Comparison of ENCODE assay signal across 43 cellular contexts in the genomic region with DNA sequence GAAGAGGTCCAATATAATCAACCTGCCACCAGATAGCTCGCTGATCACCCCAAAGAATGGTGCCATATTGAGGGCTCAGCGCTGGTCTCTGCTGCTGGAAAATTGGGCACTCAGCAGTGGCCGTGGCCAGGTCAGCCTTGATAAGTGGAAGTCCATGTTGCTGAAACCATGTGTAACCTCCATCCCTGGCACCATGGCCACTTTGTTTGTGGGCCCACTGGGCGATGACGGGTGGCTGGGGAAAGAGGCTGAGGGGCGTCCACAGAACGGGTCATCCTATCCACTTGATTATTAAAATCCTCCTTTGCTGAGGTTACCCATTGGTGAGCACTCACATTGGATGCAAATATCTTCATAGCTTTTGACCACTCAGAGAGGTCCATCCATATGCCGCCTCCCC. TPM values are rescaled to one million over a fixed set of nuclear protein-coding genes. Genes with fewer than 3 reads are reported as not detected.
"Had no signal": no experiment of that assay in that cellular context is flagged by ENCODE, and none has a peak within 500 bp of the region (broad histone marks: within the 10 kb centered on the region; RNA-seq: fewer than 3 reads in every experiment).

No MANE protein-coding gene starts in this region.

- H3K27ac ChIP-seq: adrenal gland, ascending aorta, body of pancreas, brain microvascular endothelial cell, breast epithelium, cardiac muscle cell had no signal

- H3K4me3 Mint-ChIP-seq: activated naive CD4-positive, alpha-beta T cell treated with anti-CD3 and anti-CD28 coated beads for 36 hours; activated naive CD4-positive, alpha-beta T cell treated with anti-CD3 and anti-CD28 coated beads, Interleukin-2, amount 10 ng/mL, durations not matched to agents 7 days and 5 days; activated naive CD4-positive, alpha-beta T cell treated with anti-CD3 and anti-CD28 coated beads, Interleukin-2, amount 50 U/mL, for 24 hours; activated naive CD8-positive, alpha-beta T cell; activated naive CD8-positive, alpha-beta T cell treated with anti-CD3 and anti-CD28 coated beads for 36 hours; activated naive CD8-positive, alpha-beta T cell treated with anti-CD3 and anti-CD28 coated beads, Interleukin-2, amount 10 ng/mL, durations not matched to agents 7 days and 5 days; activated naive CD8-positive, alpha-beta T cell treated with anti-CD3 and anti-CD28 coated beads, Interleukin-2, amount 50 U/mL, for 24 hours; activated T-cell treated with anti-CD3 and anti-CD28 coated beads, Interleukin-2, amount 50 U/mL, for 24 hours; activated T-cell treated with anti-CD3 and anti-CD28 coated beads, Interleukin-2, amount 50 U/mL, for 4 hours; activated T-cell treated with anti-CD3 and anti-CD28 coated beads, Interleukin-2, amount 50 U/mL, for 72 hours; activated T-helper 1 cell treated with anti-CD3 and anti-CD28 coated beads, Interleukin-12 subunit alpha, Interleukin-12 subunit beta, Interleukin-2, Interleukin-4 antibody, amounts not matched to agents 30 ng/mL and 10 ng/mL and 1 ng/mL, durations not matched to agents 14 hours and 24 hours and 36 hours; activated T-helper 17 cell treated with anti-CD3 and anti-CD28 coated beads, Interleukin-2, amount 50 U/mL, for 72 hours; brain; central memory CD8-positive, alpha-beta T cell had no signal

- H3K4me1 Mint-ChIP-seq: brain had no signal

- H3K27me3 ChIP-seq: adrenal gland, ascending aorta, body of pancreas, brain microvascular endothelial cell, breast epithelium, cardiac muscle cell had no signal

- H3K4me3 ChIP-seq: adrenal gland, ascending aorta, body of pancreas, breast epithelium, cardiac muscle cell had no signal

- H3K4me1 ChIP-seq: adrenal gland, ascending aorta, body of pancreas, breast epithelium had no signal

- H3K9me3 ChIP-seq: adrenal gland, body of pancreas had no signal

- ATAC-seq: activated naive CD4-positive, alpha-beta T cell treated with anti-CD3 and anti-CD28 coated beads, Interleukin-2, amount 50 U/mL, for 72 hours; activated naive CD8-positive, alpha-beta T cell treated with anti-CD3 and anti-CD28 coated beads, Interleukin-2, amount 50 U/mL, for 24 hours; activated T-cell treated with anti-CD3 and anti-CD28 coated beads, Interleukin-2, amount 50 U/mL, for 4 hours; activated T-cell treated with anti-CD3 and anti-CD28 coated beads, Interleukin-2, amount 50 U/mL, for 72 hours; activated T-helper 17 cell treated with anti-CD3 and anti-CD28 coated beads, Interleukin-2, amount 50 U/mL, for 72 hours; body of pancreas had no signal

- H3K27me3 Mint-ChIP-seq: activated naive CD4-positive, alpha-beta T cell treated with anti-CD3 and anti-CD28 coated beads, Interleukin-2, amount 10 ng/mL, durations not matched to agents 7 days and 5 days; activated naive CD4-positive, alpha-beta T cell treated with anti-CD3 and anti-CD28 coated beads, Interleukin-2, amount 50 U/mL, for 24 hours; activated naive CD8-positive, alpha-beta T cell; activated naive CD8-positive, alpha-beta T cell treated with anti-CD3 and anti-CD28 coated beads for 36 hours; activated naive CD8-positive, alpha-beta T cell treated with anti-CD3 and anti-CD28 coated beads, Interleukin-2, amount 10 ng/mL, durations not matched to agents 7 days and 5 days; activated naive CD8-positive, alpha-beta T cell treated with anti-CD3 and anti-CD28 coated beads, Interleukin-2, amount 50 U/mL, for 24 hours; activated T-cell treated with anti-CD3 and anti-CD28 coated beads, Interleukin-2, amount 50 U/mL, for 24 hours; activated T-helper 17 cell treated with anti-CD3 and anti-CD28 coated beads, Interleukin-2, amount 50 U/mL, for 72 hours; central memory CD8-positive, alpha-beta T cell had no signal

- H3K9me3 Mint-ChIP-seq: activated naive CD4-positive, alpha-beta T cell treated with anti-CD3 and anti-CD28 coated beads for 36 hours; activated naive CD4-positive, alpha-beta T cell treated with anti-CD3 and anti-CD28 coated beads, Interleukin-2, amount 50 U/mL, for 24 hours; activated naive CD4-positive, alpha-beta T cell treated with anti-CD3 and anti-CD28 coated beads, Interleukin-2, amount 50 U/mL, for 72 hours; activated naive CD8-positive, alpha-beta T cell treated with anti-CD3 and anti-CD28 coated beads, Interleukin-2, amount 50 U/mL, for 24 hours; activated T-cell treated with anti-CD3 and anti-CD28 coated beads, Interleukin-2, amount 50 U/mL, for 4 hours; activated T-helper 1 cell treated with anti-CD3 and anti-CD28 coated beads, Interleukin-12 subunit alpha, Interleukin-12 subunit beta, Interleukin-2, Interleukin-4 antibody, amounts not matched to agents 30 ng/mL and 10 ng/mL and 1 ng/mL, durations not matched to agents 14 hours and 24 hours and 36 hours; activated T-helper 17 cell treated with anti-CD3 and anti-CD28 coated beads, Interleukin-2, amount 50 U/mL, for 72 hours; central memory CD8-positive, alpha-beta T cell had no signal

- H3K27ac Mint-ChIP-seq: activated naive CD4-positive, alpha-beta T cell treated with anti-CD3 and anti-CD28 coated beads for 36 hours; activated naive CD4-positive, alpha-beta T cell treated with anti-CD3 and anti-CD28 coated beads, Interleukin-2, amount 10 ng/mL, durations not matched to agents 7 days and 5 days; activated naive CD4-positive, alpha-beta T cell treated with anti-CD3 and anti-CD28 coated beads, Interleukin-2, amount 50 U/mL, for 24 hours; activated naive CD4-positive, alpha-beta T cell treated with anti-CD3 and anti-CD28 coated beads, Interleukin-2, amount 50 U/mL, for 72 hours; activated naive CD8-positive, alpha-beta T cell; activated naive CD8-positive, alpha-beta T cell treated with anti-CD3 and anti-CD28 coated beads for 36 hours; activated naive CD8-positive, alpha-beta T cell treated with anti-CD3 and anti-CD28 coated beads, Interleukin-2, amount 10 ng/mL, durations not matched to agents 7 days and 5 days; activated naive CD8-positive, alpha-beta T cell treated with anti-CD3 and anti-CD28 coated beads, Interleukin-2, amount 50 U/mL, for 24 hours; activated T-cell treated with anti-CD3 and anti-CD28 coated beads, Interleukin-2, amount 50 U/mL, for 24 hours; activated T-cell treated with anti-CD3 and anti-CD28 coated beads, Interleukin-2, amount 50 U/mL, for 72 hours; activated T-helper 1 cell treated with anti-CD3 and anti-CD28 coated beads, Interleukin-12 subunit alpha, Interleukin-12 subunit beta, Interleukin-2, Interleukin-4 antibody, amounts not matched to agents 30 ng/mL and 10 ng/mL and 1 ng/mL, durations not matched to agents 14 hours and 24 hours and 36 hours; activated T-helper 17 cell treated with anti-CD3 and anti-CD28 coated beads, Interleukin-2, amount 50 U/mL, for 72 hours; activated T-helper 2 cell treated with anti-CD3 and anti-CD28 coated beads, Interferon-gamma antibody, Interleukin-2, Interleukin-4, amounts not matched to agents 10 μg/mL and 5 μg/mL and 100 μg/mL, durations not matched to agents 14 hours and 24 hours and 36 hours; brain had no signal

- DNase-seq: activated effector memory CD4-positive, alpha-beta T cell treated with anti-CD3 and anti-CD28 coated beads, Interleukin-2, amount 50 U/mL, for 16 hours; activated effector memory CD4-positive, alpha-beta T cell treated with Interleukin-2 at 50 U/mL for 16 hours; activated gamma-delta T cell; activated gamma-delta T cell treated with Interleukin-2 at 50 U/mL for 16 hours; activated naive CD4-positive, alpha-beta T cell; activated naive CD4-positive, alpha-beta T cell treated with anti-CD3 and anti-CD28 coated beads for 36 hours; activated naive CD4-positive, alpha-beta T cell treated with anti-CD3 and anti-CD28 coated beads, Interleukin-2, amount 10 ng/mL, durations not matched to agents 7 days and 5 days; activated naive CD4-positive, alpha-beta T cell treated with anti-CD3 and anti-CD28 coated beads, Interleukin-2, amount 50 U/mL, for 16 hours; activated naive CD4-positive, alpha-beta T cell treated with Interleukin-2 at 50 U/mL for 16 hours; activated naive CD8-positive, alpha-beta T cell treated with anti-CD3 and anti-CD28 coated beads for 36 hours; activated naive CD8-positive, alpha-beta T cell treated with anti-CD3 and anti-CD28 coated beads, Interleukin-2, amount 10 ng/mL, durations not matched to agents 7 days and 5 days; activated naive CD8-positive, alpha-beta T cell treated with anti-CD3 and anti-CD28 coated beads, Interleukin-2, amount 50 U/mL, for 24 hours; activated T-cell treated with anti-CD3 and anti-CD28 coated beads, Interleukin-2, amount 50 U/mL, for 1 hour; activated T-cell treated with anti-CD3 and anti-CD28 coated beads, Interleukin-2, amount 50 U/mL, for 24 hours; activated T-cell treated with anti-CD3 and anti-CD28 coated beads, Interleukin-2, amount 50 U/mL, for 4 hours; activated T-cell treated with anti-CD3 and anti-CD28 coated beads, Interleukin-2, amount 50 U/mL, for 48 hours; activated T-cell treated with anti-CD3 and anti-CD28 coated beads, Interleukin-2, amount 50 U/mL, for 72 hours; adrenal gland; amniotic stem cell; amygdala; anterior cingulate cortex; aorta; body of pancreas; brain microvascular endothelial cell; caudate nucleus; central memory CD4-positive, alpha-beta T cell; cerebellar nuclear complex had no signal

- H3K36me3 ChIP-seq: adrenal gland, ascending aorta, brain microvascular endothelial cell, breast epithelium, cardiac muscle cell had no signal

RNA-seq across cellular contexts. Expression of gene F8A2, which starts 7.7 kb away (rescaled TPM):
- total RNA-seq: activated naive CD4-positive, alpha-beta T cell treated with anti-CD3 and anti-CD28 coated beads for 36 hours; activated naive CD4-positive, alpha-beta T cell treated with anti-CD3 and anti-CD28 coated beads, Interleukin-2, amount 50 U/mL, for 72 hours; activated naive CD8-positive, alpha-beta T cell treated with anti-CD3 and anti-CD28 coated beads for 36 hours; activated naive CD8-positive, alpha-beta T cell treated with anti-CD3 and anti-CD28 coated beads, Interleukin-2, amount 10 ng/mL, durations not matched to agents 7 days and 5 days; activated T-cell treated with anti-CD3 and anti-CD28 coated beads, Interleukin-2, amount 50 U/mL, for 4 hours; activated T-cell treated with anti-CD3 and anti-CD28 coated beads, Interleukin-2, amount 50 U/mL, for 72 hours; activated T-helper 1 cell treated with anti-CD3 and anti-CD28 coated beads, Interleukin-12 subunit alpha, Interleukin-12 subunit beta, Interleukin-2, Interleukin-4 antibody, amounts not matched to agents 30 ng/mL and 10 ng/mL and 1 ng/mL, durations not matched to agents 14 hours and 24 hours and 36 hours; activated T-helper 17 cell treated with anti-CD3 and anti-CD28 coated beads, Interleukin-2, amount 50 U/mL, for 72 hours; activated T-helper 2 cell treated with anti-CD3 and anti-CD28 coated beads, Interferon-gamma antibody, Interleukin-2, Interleukin-4, amounts not matched to agents 10 μg/mL and 5 μg/mL and 100 μg/mL, durations not matched to agents 14 hours and 24 hours and 36 hours; aorta; ascending aorta; astrocyte; cardiac muscle cell; cardiac septum; cerebellum; chondrocyte had no signal
- polyA plus RNA-seq: adipose tissue, adrenal gland, aorta, cardiac muscle cell had no signal

RNA-seq across cellular contexts. Expression of gene CLIC2, which starts 55.2 kb away (rescaled TPM):
- polyA plus RNA-seq: cardiac muscle cell had no signal
